9 cellular contexts compared by ENCODE assay signal in the genomic region with DNA sequence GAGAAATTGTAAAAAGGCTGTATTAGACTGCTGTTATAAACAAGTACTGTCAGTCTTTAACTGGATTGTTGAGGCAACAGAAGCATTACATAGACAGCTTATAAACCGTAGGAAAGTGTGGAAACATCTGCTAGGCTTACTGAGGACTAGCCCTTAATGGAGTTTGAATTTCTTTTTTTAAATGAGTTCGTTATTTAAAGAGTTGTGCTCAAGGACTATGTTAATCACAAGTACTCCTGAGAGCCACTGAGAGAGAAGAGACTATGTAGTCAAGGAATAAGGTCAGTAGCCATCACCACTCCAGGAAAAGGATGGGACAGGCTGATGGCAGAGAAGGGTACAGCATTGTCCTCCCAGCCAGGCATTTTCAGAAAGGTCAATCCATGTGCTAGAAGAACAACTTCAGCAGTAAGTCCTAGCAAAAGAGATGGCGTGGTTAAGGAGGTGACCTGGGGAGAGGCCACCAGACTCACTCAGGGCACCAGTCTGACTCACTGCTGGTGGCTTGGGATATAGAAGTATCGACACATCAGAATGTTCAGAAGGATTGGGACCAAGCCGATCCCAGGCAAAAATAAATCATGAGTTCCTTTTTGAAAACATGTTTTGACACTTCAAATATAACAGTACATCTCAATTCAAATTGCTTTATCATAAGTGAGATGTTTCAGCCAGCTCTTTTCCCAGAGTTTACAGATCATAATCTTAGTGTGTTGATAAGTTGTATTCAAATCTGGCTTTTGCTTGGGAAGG. TPM values are rescaled to one million over a fixed set of nuclear protein-coding genes. Genes with fewer than 3 reads are reported as not detected.
A peak's percentile ranks its signal among the peaks of the same experiment; 100 is the strongest.
DNase-seq lines count a peak whose midpoint lies in the region; ATAC-seq and TF ChIP-seq lines count a peak whose summit lies in the region.
"Had no signal": no experiment of that assay in that cellular context is flagged by ENCODE, and none has a peak within 500 bp of the region (broad histone marks: within the 10 kb centered on the region; RNA-seq: fewer than 3 reads in every experiment).

No MANE protein-coding gene starts in this region.

- TF ChIP-seq POLR2A in erythroblast (IDR thresholded peaks at IDR 0.05; ENCODE audit: low read length), result peak; percentile 81

- H3K27me3 ChIP-seq in left ventricle myocardium inferior (ENCODE audit: low read depth) (no peaks in the 10 kb centered on the region), WERI-Rb-1 (ENCODE audit: insufficient read depth, low read depth, severe bottlenecking) (no peaks in the 10 kb centered on the region)
- H3K27me3 ChIP-seq: heart right ventricle had no signal

- H3K9me3 ChIP-seq in left ventricle myocardium inferior (replicated peaks) (no peaks in the 10 kb centered on the region), WERI-Rb-1 (ENCODE audit: severe bottlenecking) (no peaks in the 10 kb centered on the region)
- H3K9me3 ChIP-seq: heart right ventricle had no signal

- no peaks in the 10 kb centered on the region for H3K27me3 Mint-ChIP-seq in stimulated activated memory B cell treated with anti-CD40 and anti-IgM and Interleukin-4, amounts not matched to agents 10 μg/mL and 1 μg/mL and 100 μg/mL, for 72 hours

- H3K27ac ChIP-seq in left ventricle myocardium inferior (replicated peaks) (no peak overlapping the region), WERI-Rb-1 (no peak overlapping the region)
- H3K27ac ChIP-seq: heart right ventricle had no signal

- TF ChIP-seq CTCF in left ventricle myocardium inferior (IDR thresholded peaks at IDR 0.05; ENCODE audit: borderline replicate concordance) (no peak), WERI-Rb-1 (IDR thresholded peaks at IDR 0.05; ENCODE audit: low read depth, low read length) (no peak)

- H3K36me3 Mint-ChIP-seq in stimulated activated memory B cell treated with anti-CD40 and anti-IgM and Interleukin-4, amounts not matched to agents 10 μg/mL and 1 μg/mL and 100 μg/mL, for 72 hours, result peaks cover 42% of the 10 kb centered on the region

- H3K9me3 Mint-ChIP-seq in stimulated activated memory B cell treated with anti-CD40 and anti-IgM and Interleukin-4, amounts not matched to agents 10 μg/mL and 1 μg/mL and 100 μg/mL, for 72 hours, result no peaks in the 10 kb centered on the region

- intact Hi-C loops in Right ventricle myocardium inferior (cut with DNase I) (no loop called here), left ventricle myocardium inferior (cut with micrococcal nuclease) (no loop called here)

- H3K27ac Mint-ChIP-seq in stimulated activated memory B cell treated with anti-CD40 and anti-IgM and Interleukin-4, amounts not matched to agents 10 μg/mL and 1 μg/mL and 100 μg/mL, for 72 hours, result peak overlapping the region; percentile 100

- peaks cover 43% of the 10 kb centered on the region for H3K4me1 ChIP-seq in left ventricle myocardium inferior

- H3K4me3 ChIP-seq in left ventricle myocardium inferior, result no peak overlapping the region
- H3K4me3 ChIP-seq in WERI-Rb-1 (ENCODE audit: low read depth, low read length), result no peak overlapping the region
- H3K4me3 ChIP-seq: heart right ventricle had no signal

- H3K4me3 Mint-ChIP-seq in stimulated activated memory B cell treated with anti-CD40 and anti-IgM and Interleukin-4, amounts not matched to agents 10 μg/mL and 1 μg/mL and 100 μg/mL, for 72 hours, result no peak overlapping the region

- peak; percentile 24 for ATAC-seq in Right ventricle myocardium inferior
- peak; percentile 51 for ATAC-seq in stimulated activated memory B cell treated with anti-CD40 and anti-IgM and Interleukin-4, amounts not matched to agents 10 μg/mL and 1 μg/mL and 100 μg/mL, for 72 hours
- ATAC-seq in GM19397 (IDR thresholded peaks at IDR 0.05; ENCODE audit: unreplicated experiment), result no peak

- H3K36me3 ChIP-seq in left ventricle myocardium inferior, result peaks cover 42% of the 10 kb centered on the region
- peaks cover 40% of the 10 kb centered on the region for H3K36me3 ChIP-seq in WERI-Rb-1

- DNase-seq in Right ventricle myocardium inferior (ENCODE audit: missing footprints) (no peak), left ventricle myocardium inferior (no peak), RPMI7951 (ENCODE audit: low read depth) (peak; percentile 29), erythroblast (lab: John Stamatoyannopoulos, UW) (peak; percentile 16 to 27), NOMO-1 (lab: John Stamatoyannopoulos, UW; ENCODE audit: unreplicated experiment in 2 of 2) (no peak), WERI-Rb-1 (no peak)
- DNase-seq: heart right ventricle had no signal

- H3K4me1 Mint-ChIP-seq in stimulated activated memory B cell treated with anti-CD40 and anti-IgM and Interleukin-4, amounts not matched to agents 10 μg/mL and 1 μg/mL and 100 μg/mL, for 72 hours, result peaks cover 59% of the 10 kb centered on the region

RNA-seq across cellular contexts. Expression of gene RPS12, which starts 6.4 kb away (rescaled TPM):
- total RNA-seq in Right ventricle myocardium inferior (561 TPM), left ventricle myocardium inferior (498 TPM)
- 2,174 and 2,304 TPM in 2 replicates for total RNA-seq in RPMI7951 (2014; rRNA removed; shearing (Covaris generic))

RNA-seq across cellular contexts. Expression of gene SLC18B1, which starts 22.4 kb away (rescaled TPM):
- total RNA-seq in Right ventricle myocardium inferior, result 2.8 TPM
- total RNA-seq in left ventricle myocardium inferior, result 2.7 TPM
- total RNA-seq in RPMI7951 (2014; rRNA removed; shearing (Covaris generic)), result 14.6 and 14.9 TPM in 2 replicates

Comparison
In these comparisons a context has a peak if more than half of its experiments do, and no peak if none do; other contexts are left out.
1. DNase-seq: peak in RPMI7951 (single experiment) and erythroblast (2 of 2); none in Right ventricle myocardium inferior (single experiment), left ventricle myocardium inferior (single experiment), NOMO-1 (0 of 2) and WERI-Rb-1 (single experiment).